In genomic region chr21:41712201-41712600, GRCh38 we compare ENCODE assay signal across 26 cellular contexts. TPM values are rescaled to one million over a fixed set of nuclear protein-coding genes. Genes with fewer than 3 reads are reported as not detected.
DNase-seq lines count a peak whose midpoint lies in the region; ATAC-seq, FAIRE-seq and TF ChIP-seq lines count a peak whose summit lies in the region.
"Had no signal": no experiment of that assay in that cellular context is flagged by ENCODE, and none has a peak within 500 bp of the region (broad histone marks: within the 10 kb centered on the region; RNA-seq: fewer than 3 reads in every experiment).

No MANE protein-coding gene starts in this region.

- H2AFZ ChIP-seq in keratinocyte (ENCODE audit: control insufficient read depth, low read length), result peak overlapping the region; percentile 65

- H3K79me2 ChIP-seq in keratinocyte (ENCODE audit: control insufficient read depth, insufficient read depth, low read length), result no peaks in the 10 kb centered on the region

- no peaks in the 10 kb centered on the region for H3K9me1 ChIP-seq in keratinocyte (ENCODE audit: control insufficient read depth, extremely low read depth, insufficient read depth, low read length)

- no peak for FAIRE-seq in keratinocyte (lab: Jason Lieb, UNC)
- FAIRE-seq: endothelial cell of umbilical vein, GM19239 had no signal

- peak; percentile 92 for DNase-seq in H7
- DNase-seq in astrocyte of the hippocampus (ENCODE audit: low read depth, low spot score), result peak; percentile 24
- DNase-seq in keratinocyte (ENCODE audit: low read depth, low spot score), result no peak
- peak; percentile 56 for DNase-seq in posterior vena cava (ENCODE audit: low spot score)
- no peak for DNase-seq in NCI-H2107 treated with DMSO at 0.1 percent for 48 hours (lab: John Stamatoyannopoulos, UW; ENCODE audit: unreplicated experiment)
- DNase-seq: activated CD4-positive, CD25-positive, alpha-beta regulatory T cell treated with anti-CD3 and anti-CD28 coated beads, Interleukin-2, amount 50 U/mL, for 72 hours; activated naive CD8-positive, alpha-beta T cell treated with anti-CD3 and anti-CD28 coated beads, Interleukin-2, amount 10 ng/mL, durations not matched to agents 7 days and 5 days; brain microvascular endothelial cell; CD4-positive, alpha-beta memory T cell; cortex of kidney; immature natural killer cell; lower lobe of right lung; naive B cell; NCI-H1092 treated with DMSO at 0.1 percent for 48 hours; NCI-H2107; NCI-H748 treated with DMSO at 0.1 percent for 48 hours; OCI-M1 had no signal

- H3K4me3 ChIP-seq in H7 (ENCODE audit: insufficient read depth, low read depth, low read length) (peak overlapping the region; percentile 44), keratinocyte (ENCODE audit: control insufficient read depth in 2 of 3, extremely low read depth in 1 of 3, insufficient read depth in 2 of 3, low read depth in 1 of 3, low read length in 3 of 3) (no peak overlapping the region)
- H3K4me3 ChIP-seq: lower lobe of right lung had no signal

- H3K27ac ChIP-seq in keratinocyte (ENCODE audit: control insufficient read depth, insufficient read depth, low read length), result peak overlapping the region; percentile 21
- H3K27ac ChIP-seq: brain microvascular endothelial cell, lower lobe of right lung had no signal

- H3K4me2 ChIP-seq in keratinocyte (ENCODE audit: control insufficient read depth, extremely low read depth, insufficient read depth, low read depth, low read length), result peak overlapping the region; percentile 11

- no peaks in the 10 kb centered on the region for H4K20me1 ChIP-seq in keratinocyte (ENCODE audit: control insufficient read depth, extremely low read depth, insufficient read depth, low read length)

- no peaks in the 10 kb centered on the region for H3K9me3 ChIP-seq in keratinocyte (ENCODE audit: control insufficient read depth, low read depth, low read length)
- H3K9me3 ChIP-seq: lower lobe of right lung had no signal

- ATAC-seq in HG03045 (IDR thresholded peaks at IDR 0.05; ENCODE audit: unreplicated experiment) (no peak), GM21576 (IDR thresholded peaks at IDR 0.05; ENCODE audit: unreplicated experiment) (no peak), GM18520 (IDR thresholded peaks at IDR 0.05; ENCODE audit: unreplicated experiment) (no peak)
- ATAC-seq: activated T-helper 17 cell treated with anti-CD3 and anti-CD28 coated beads, Interleukin-2, amount 50 U/mL, for 72 hours; lower lobe of right lung; stimulated activated memory B cell treated with anti-CD40 and anti-IgM and Interleukin-4, amounts not matched to agents 10 μg/mL and 1 μg/mL and 100 μg/mL, for 72 hours had no signal

- intact Hi-C loops in posterior vena cava (cut with DNase I), result no loop called here

- dilution Hi-C loops in keratinocyte (cut with MboI; ENCODE audit: extremely low pct_ligation_motif_present, low sequenced_read_pairs), result no loop called here

- no peaks in the 10 kb centered on the region; the same call in 1 of the 2 replicates for H3K27me3 ChIP-seq in H7 (ENCODE audit: control insufficient read depth, insufficient read depth, low read length)
- no peaks in the 10 kb centered on the region for H3K27me3 ChIP-seq in keratinocyte (ENCODE audit: control insufficient read depth, extremely low read depth, insufficient read depth, low read length)

- H3K9ac ChIP-seq in keratinocyte (ENCODE audit: control insufficient read depth, extremely low read depth, insufficient read depth, low read length), result peak overlapping the region; percentile 58

- no peak for TF ChIP-seq CTCF in keratinocyte (optimal IDR thresholded peaks at IDR 0.05 in 1 of 3, IDR thresholded peaks at IDR 0.05 in 1 of 3, conservative IDR thresholded peaks at IDR 0.05 in 1 of 3; ENCODE audit: extremely low read depth in 1 of 3, insufficient read depth in 2 of 3, low read length in 3 of 3)

- H3K36me3 ChIP-seq in H7 (replicated peaks; ENCODE audit: control insufficient read depth, insufficient read depth, low read length), result no peaks in the 10 kb centered on the region
- no peaks in the 10 kb centered on the region for H3K36me3 ChIP-seq in keratinocyte (ENCODE audit: control insufficient read depth in 2 of 2, extremely low read depth in 1 of 2, insufficient read depth in 2 of 2, low read length in 2 of 2)
- H3K36me3 ChIP-seq: brain microvascular endothelial cell, lower lobe of right lung had no signal

- peaks cover 43% of the 10 kb centered on the region for H3K4me1 ChIP-seq in keratinocyte (ENCODE audit: control insufficient read depth, extremely low read depth, insufficient read depth, low read length)
- H3K4me1 ChIP-seq: lower lobe of right lung had no signal

RNA-seq across cellular contexts. Expression of gene RIPK4, which starts 54.7 kb away (rescaled TPM):
- total RNA-seq in H7 (2014; rRNA removed; shearing (Covaris generic)), result 10.5 and 11.7 TPM in 2 replicates
- polyA plus RNA-seq in keratinocyte, result 16.6 to 23.4 TPM (median 18.4 TPM) in 3 replicates
- 11.0 TPM for polyA plus RNA-seq in keratinocyte (2011; ENCODE audit: low read depth)
- polyA plus RNA-seq in keratinocyte (2011; cell fraction: cytosol; rRNA removed), result 13.0 and 20.1 TPM in 2 replicates
- polyA plus RNA-seq in keratinocyte (2011; cell fraction: nucleus; rRNA removed), result 54.2 and 65.2 TPM in 2 replicates
- 30.8 and 35.3 TPM in 2 replicates for polyA plus RNA-seq in keratinocyte (2012; ENCODE audit: low replicate concordance)
- polyA minus RNA-seq in keratinocyte, result 28.0 to 48.3 TPM (median 30.7 TPM) in 3 replicates
- polyA minus RNA-seq in keratinocyte (2011; cell fraction: cytosol; rRNA and poly(A)+ RNA removed), result 40.3 TPM
- polyA minus RNA-seq in keratinocyte (2011; cell fraction: nucleus; rRNA and poly(A)+ RNA removed), result 80.7 and 89.5 TPM in 2 replicates
- total RNA-seq in posterior vena cava, result 1 to 10 TPM in 1 of 2 donors, under 1 TPM in 1; 0.69 to 1.0 TPM
- total RNA-seq: endothelial cell of umbilical vein, fibroblast of villous mesenchyme, pulmonary artery endothelial cell had no signal
- polyA plus RNA-seq: endothelial cell of umbilical vein, immature natural killer cell had no signal

Comparison
In these comparisons a context has a peak if more than half of its experiments do, and no peak if none do; other contexts are left out.
1. DNase-seq: peak in H7 (single experiment), astrocyte of the hippocampus (single experiment) and posterior vena cava (single experiment); none in keratinocyte (single experiment) and NCI-H2107 treated with DMSO at 0.1 percent for 48 hours (single experiment).